In the genomic region with DNA sequence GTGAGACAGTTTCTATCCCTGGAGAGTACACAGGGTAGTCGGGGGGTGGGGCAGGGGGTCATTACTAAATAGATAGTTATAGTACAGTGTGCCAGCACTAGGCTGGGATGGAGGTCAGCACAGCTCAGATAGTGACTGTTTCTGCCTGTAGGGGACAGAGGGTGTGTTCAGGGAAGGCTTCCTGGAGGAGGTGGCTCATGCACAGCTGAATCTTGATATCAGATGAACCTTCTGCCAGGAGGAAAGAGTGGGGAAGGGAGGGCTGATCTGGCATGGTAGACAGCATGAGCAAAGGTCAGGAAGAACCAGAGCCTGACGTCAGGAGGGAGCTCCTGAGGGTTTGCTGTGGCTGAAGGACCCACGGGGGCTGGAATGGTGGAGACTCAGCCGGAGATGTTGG, we compare ENCODE assay signal across 21 cellular contexts. TPM values are rescaled to one million over a fixed set of nuclear protein-coding genes. Genes with fewer than 3 reads are reported as not detected.
DNase-seq lines count a peak whose midpoint lies in the region; ATAC-seq, FAIRE-seq and TF ChIP-seq lines count a peak whose summit lies in the region.
"Had no signal": no experiment of that assay in that cellular context is flagged by ENCODE, and none has a peak within 500 bp of the region (broad histone marks: within the 10 kb centered on the region; RNA-seq: fewer than 3 reads in every experiment).

No MANE protein-coding gene starts in this region.

- peaks cover 2% of the 10 kb centered on the region for H3K79me1 ChIP-seq in trophoblast cell (ENCODE audit: low read length)

- DNase-seq in A549 (ENCODE audit: low read depth in 1 of 2, low spot score in 1 of 2) (no peak), Calu3 (no peak), body of pancreas (no peak), trophoblast cell (no peak), caudate nucleus (lab: John Stamatoyannopoulos, UW) (no peak), dedifferentiated amniotic fluid mesenchymal stem cell (ENCODE audit: extremely low spot score) (no peak)
- no peak for DNase-seq in activated CD4-positive, alpha-beta T cell treated with anti-CD3 and anti-CD28 coated beads for 36 hours
- DNase-seq: AML-193; CD4-positive, alpha-beta memory T cell; DND-41; GDM1; MV-4-11; NCI-H1436; NCI-H2081 treated with DMSO at 0.1 percent for 48 hours; NCI-H2227 treated with DMSO at 0.1 percent for 48 hours; NCI-H526; OCI-M1; RPMI8226; SJCRH30 had no signal

- CTCF ChIA-PET in A549 (lab: Yijun Ruan, JAX) = interaction anchor here (1.0 to 22.4 kb wide), 9 partner anchors 12 to 624 kb away, joined by 3 to 550 read pairs (median 4); no protein-coding TSS in a partner anchor
- CTCF ChIA-PET in Calu3 (lab: Charles Lee) = no interaction called here
- CTCF ChIA-PET in activated CD4-positive, alpha-beta T cell treated with anti-CD3 and anti-CD28 coated beads for 36 hours (lab: Charles Lee) = interaction anchor here (1.5 kb wide), 1 partner anchor 179 kb away, joined by 7 read pairs; no protein-coding TSS in a partner anchor

- 89% methylated on average over 4 of the region's 4 CpGs for WGBS in A549 (ENCODE audit: missing lambda C conversion rate)
- WGBS in body of pancreas, 2 donors = 54 to 56% methylated on average over 3 to 4 of the region's 4 CpGs
- WGBS in trophoblast cell (ENCODE audit: extremely low coverage, insufficient coverage, insufficient read length) = no CpG with 5 or more reads among the region's 4 CpGs

- H3K9me3 Mint-ChIP-seq in Calu3 (ENCODE audit: low read depth, unreplicated experiment) = no peaks in the 10 kb centered on the region
- no peaks in the 10 kb centered on the region for H3K9me3 Mint-ChIP-seq in activated CD4-positive, alpha-beta T cell treated with anti-CD3 and anti-CD28 coated beads for 36 hours (ENCODE audit: low read depth)

- FAIRE-seq in A549 (lab: Jason Lieb, UNC) = no peak
- FAIRE-seq: GM19239 had no signal

- no peak overlapping the region for H3K18ac ChIP-seq in trophoblast cell (ENCODE audit: low read length)

- BruUV-seq in Calu3 (replicated peaks; lab: Mats Ljungman, UMichigan) = no TSS peak

- no peak overlapping the region for H3K4me3 ChIP-seq in A549
- H3K4me3 ChIP-seq in body of pancreas = no peak overlapping the region
- H3K4me3 ChIP-seq in trophoblast cell (ENCODE audit: low read depth, low read length) = no peak overlapping the region
- H3K4me3 ChIP-seq: SJCRH30 had no signal

- no peak overlapping the region for H4K8ac ChIP-seq in trophoblast cell (ENCODE audit: low read depth, low read length)

- H2AK5ac ChIP-seq in trophoblast cell (ENCODE audit: low read length) = no peak overlapping the region

- peaks cover 27% of the 10 kb centered on the region for H3K4me1 Mint-ChIP-seq in Calu3 (ENCODE audit: low read depth, unreplicated experiment)
- peaks cover 25% of the 10 kb centered on the region for H3K4me1 Mint-ChIP-seq in activated CD4-positive, alpha-beta T cell treated with anti-CD3 and anti-CD28 coated beads for 36 hours

- no peak overlapping the region for H4K12ac ChIP-seq in trophoblast cell (ENCODE audit: low read depth, low read length)

- peak overlapping the region; percentile 25 for H3K9ac ChIP-seq in trophoblast cell (ENCODE audit: low read length)

- TF ChIP-seq POLR2A in A549 (IDR thresholded peaks at IDR 0.05; ENCODE audit: low read length) (no peak), body of pancreas (IDR thresholded peaks at IDR 0.05) (no peak)

- H3K4me1 ChIP-seq in A549 = peaks cover 36% of the 10 kb centered on the region
- H3K4me1 ChIP-seq in body of pancreas = peaks cover 44% of the 10 kb centered on the region
- peaks cover 0 to 10% of the 10 kb centered on the region in 2 experiments for H3K4me1 ChIP-seq in trophoblast cell (ENCODE audit: control insufficient read depth in 1 of 2, insufficient read depth in 2 of 2, low read length in 2 of 2)

- peaks cover 27% of the 10 kb centered on the region for H3K36me3 Mint-ChIP-seq in Calu3 (ENCODE audit: insufficient read depth, unreplicated experiment)
- no peaks in the 10 kb centered on the region for H3K36me3 Mint-ChIP-seq in activated CD4-positive, alpha-beta T cell treated with anti-CD3 and anti-CD28 coated beads for 36 hours (ENCODE audit: low read depth)

- H3K27ac ChIP-seq in A549 = peak overlapping the region; percentile 3 to 51; a peak in 3 of 6 replicates
- peak overlapping the region in 3 of 4 donors; percentile 14 to 42 (median 34) for H3K27ac ChIP-seq in body of pancreas
- H3K27ac ChIP-seq in trophoblast cell (ENCODE audit: low read depth, low read length) = no peak overlapping the region
- H3K27ac ChIP-seq in caudate nucleus (ENCODE audit: low read depth, low read length) = no peak overlapping the region
- H3K27ac ChIP-seq: SJCRH30 had no signal

- H3K4me2 ChIP-seq in A549 (no peak overlapping the region), trophoblast cell (ENCODE audit: low read length) (no peak overlapping the region)

- H3K14ac ChIP-seq in trophoblast cell (ENCODE audit: low read length) = no peak overlapping the region

- H3K36me3 ChIP-seq in body of pancreas (replicated peaks in 1 of 2; ENCODE audit: insufficient read depth in 1 of 2, low read depth in 2 of 2) (no peaks in the 10 kb centered on the region), trophoblast cell (ENCODE audit: control insufficient read depth in 1 of 2, insufficient read depth in 2 of 2, low read length in 2 of 2) (peaks cover 10 to 15% of the 10 kb centered on the region in 2 experiments)
- H3K36me3 ChIP-seq: SJCRH30 had no signal

- no peaks in the 10 kb centered on the region for H3K9me3 ChIP-seq in A549
- H3K9me3 ChIP-seq in body of pancreas = no peaks in the 10 kb centered on the region
- H3K9me3 ChIP-seq in trophoblast cell (ENCODE audit: insufficient read depth, low read depth, low read length) = no peaks in the 10 kb centered on the region
- H3K9me3 ChIP-seq: SJCRH30 had no signal

- no peak overlapping the region for H2BK12ac ChIP-seq in trophoblast cell (ENCODE audit: low read length)

- no peak overlapping the region for H3K4me3 Mint-ChIP-seq in Calu3 (ENCODE audit: low read depth, unreplicated experiment)
- no peak overlapping the region for H3K4me3 Mint-ChIP-seq in activated CD4-positive, alpha-beta T cell treated with anti-CD3 and anti-CD28 coated beads for 36 hours

- no peak overlapping the region for H2BK120ac ChIP-seq in trophoblast cell (ENCODE audit: insufficient read depth, low read length, poor library complexity)

- H3K79me2 ChIP-seq in trophoblast cell (ENCODE audit: control insufficient read depth, insufficient read depth, low read length, poor library complexity) = no peaks in the 10 kb centered on the region

- TF ChIP-seq EP300 in A549 (IDR thresholded peaks at IDR 0.05) = no peak

- peak overlapping the region; percentile 23 for H3K27ac Mint-ChIP-seq in Calu3 (ENCODE audit: unreplicated experiment)
- H3K27ac Mint-ChIP-seq in activated CD4-positive, alpha-beta T cell treated with anti-CD3 and anti-CD28 coated beads for 36 hours = no peak overlapping the region

- H3K23ac ChIP-seq in trophoblast cell (ENCODE audit: low read length) = peak overlapping the region; percentile 42

- no peaks in the 10 kb centered on the region for H3K27me3 ChIP-seq in body of pancreas
- no peaks in the 10 kb centered on the region for H3K27me3 ChIP-seq in trophoblast cell (ENCODE audit: insufficient read depth, low read length)
- H3K27me3 ChIP-seq: SJCRH30 had no signal

- no peaks in the 10 kb centered on the region for H3K27me3 Mint-ChIP-seq in Calu3 (ENCODE audit: unreplicated experiment)
- no peaks in the 10 kb centered on the region for H3K27me3 Mint-ChIP-seq in activated CD4-positive, alpha-beta T cell treated with anti-CD3 and anti-CD28 coated beads for 36 hours
- H3K27me3 Mint-ChIP-seq: CD4-positive, alpha-beta memory T cell had no signal

- no peak overlapping the region for H2AFZ ChIP-seq in trophoblast cell (ENCODE audit: insufficient read depth, low read length, poor library complexity)

- POLR2A ChIA-PET in A549 (lab: Yijun Ruan, JAX) = interaction anchor here (0.6 kb wide), 1 partner anchor 133 kb away, joined by 4 read pairs; no protein-coding TSS in a partner anchor
- POLR2A ChIA-PET in activated CD4-positive, alpha-beta T cell treated with anti-CD3 and anti-CD28 coated beads for 36 hours (lab: Charles Lee) = no interaction called here

- intact Hi-C loops in Calu3 (cut with micrococcal nuclease; ENCODE audit: unreplicated experiment) = no loop called here
- intact Hi-C loops in body of pancreas (cut with DNase I) = loop anchor here (5.0 kb wide), 1 partner anchor 160 kb away; no protein-coding TSS in a partner anchor
- intact Hi-C loops in activated CD4-positive, alpha-beta T cell treated with anti-CD3 and anti-CD28 coated beads for 36 hours (cut with DNase I, micrococcal nuclease) = no loop called here

- no peak overlapping the region for H2BK5ac ChIP-seq in trophoblast cell (ENCODE audit: low read depth, low read length, poor library complexity)

- no peak overlapping the region for H3K4ac ChIP-seq in trophoblast cell (ENCODE audit: low read depth, low read length)

- TF ChIP-seq CTCF in A549 (IDR thresholded peaks at IDR 0.05) (no peak), Calu3 (IDR thresholded peaks at IDR 0.05; ENCODE audit: unreplicated experiment) (no peak), body of pancreas (IDR thresholded peaks at IDR 0.05) (no peak)

- no peak overlapping the region for H4K91ac ChIP-seq in trophoblast cell (ENCODE audit: low read depth, low read length)

- no peak for ATAC-seq in A549
- no peak for ATAC-seq in body of pancreas
- no peak for ATAC-seq in activated CD4-positive, alpha-beta T cell treated with anti-CD3 and anti-CD28 coated beads for 36 hours
- ATAC-seq in GM21786 (IDR thresholded peaks at IDR 0.05; ENCODE audit: unreplicated experiment) = no peak

- no peak for TF ChIP-seq RAD21 in A549 (conservative IDR thresholded peaks at IDR 0.05 in 1 of 2, IDR thresholded peaks at IDR 0.05 in 1 of 2)

TF ChIP-seq in A549, 52 proteins besides CTCF, POLR2A, EP300 and RAD21:
- peak; percentile 96 for TF ChIP-seq ZFP36 (IDR thresholded peaks at IDR 0.05; ENCODE audit: borderline replicate concordance, partially characterized antibody)
- TF ChIP-seq, protein P1, sequence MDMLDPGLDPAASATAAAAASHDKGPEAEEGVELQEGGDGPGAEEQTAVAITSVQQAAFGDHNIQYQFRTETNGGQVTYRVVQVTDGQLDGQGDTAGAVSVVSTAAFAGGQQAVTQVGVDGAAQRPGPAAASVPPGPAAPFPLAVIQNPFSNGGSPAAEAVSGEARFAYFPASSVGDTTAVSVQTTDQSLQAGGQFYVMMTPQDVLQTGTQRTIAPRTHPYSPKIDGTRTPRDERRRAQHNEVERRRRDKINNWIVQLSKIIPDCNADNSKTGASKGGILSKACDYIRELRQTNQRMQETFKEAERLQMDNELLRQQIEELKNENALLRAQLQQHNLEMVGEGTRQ (IDR thresholded peaks at IDR 0.05) = no peak

RNA-seq across cellular contexts. Expression of a gene that starts 56.6 kb away (rescaled TPM):
- polyA plus RNA-seq in A549 (2011; rRNA removed) = not detected in 2 replicates
- not detected in 2 replicates for polyA plus RNA-seq in A549 (2012; cell fraction: cytosol; rRNA removed)
- polyA plus RNA-seq in A549 (2012; cell fraction: nucleus; rRNA removed) = not detected in 2 replicates
- polyA plus RNA-seq in A549 (2017; fragmentation: RNase III; extraction: RNeasy Plus Mini Kit Qiagen cat#74134 plus additional on column Dnase treatment) = not detected in 3 replicates
- not detected in 2 replicates for polyA minus RNA-seq in A549 (2011; rRNA and poly(A)+ RNA removed)
- total RNA-seq in Calu3 (2022) = not detected in 2 replicates
- not detected for total RNA-seq in body of pancreas
- polyA plus RNA-seq in trophoblast cell (2013) = not detected in 2 replicates
- total RNA-seq in activated CD4-positive, alpha-beta T cell treated with anti-CD3 and anti-CD28 coated beads for 36 hours = not detected
- total RNA-seq: CD4-positive, alpha-beta memory T cell; SJCRH30 had no signal
- polyA plus RNA-seq: CD4-positive, alpha-beta memory T cell had no signal

Comparison
In these comparisons a context has a peak if more than half of its experiments do, and no peak if none do; other contexts are left out.
1. H3K27ac ChIP-seq: peak in A549 (2 of 2) and body of pancreas (3 of 4); none in trophoblast cell (single experiment) and caudate nucleus (single experiment).